Comparison of ENCODE assay signal across 8 cellular contexts in genomic region chr21:33380483-33380998, GRCh38. TPM values are rescaled to one million over a fixed set of nuclear protein-coding genes. Genes with fewer than 3 reads are reported as not detected.
DNase-seq lines count a peak whose midpoint lies in the region; ATAC-seq and TF ChIP-seq lines count a peak whose summit lies in the region.

No MANE protein-coding gene starts in this region.

- CTCF ChIA-PET in OCI-LY7 (lab: Charles Lee; ENCODE audit: unreplicated experiment), result interaction anchor here (0.5 to 1.1 kb wide), 2 partner anchors 24 to 80 kb away, joined by 4 to 6 read pairs; no protein-coding TSS in a partner anchor

- ATAC-seq in GM18498 (IDR thresholded peaks at IDR 0.05; ENCODE audit: unreplicated experiment) (peak; percentile 66), HG02938 (IDR thresholded peaks at IDR 0.05; ENCODE audit: unreplicated experiment) (peak; percentile 32)

- intact Hi-C loops in OCI-LY7 (cut with micrococcal nuclease; ENCODE audit: unreplicated experiment), result no loop called here
- intact Hi-C loops in esophagus squamous epithelium (cut with DNase I), result no loop called here

- TF ChIP-seq CTCF in OCI-LY7 (conservative IDR thresholded peaks at IDR 0.05; ENCODE audit: low read length), result no peak
- no peak for TF ChIP-seq CTCF in esophagus squamous epithelium (IDR thresholded peaks at IDR 0.05)
- no peak for TF ChIP-seq CTCF in suprapubic skin (IDR thresholded peaks at IDR 0.05)

- no TSS peak for BruUV-seq in OCI-LY7 (replicated peaks; lab: Mats Ljungman, UMichigan)

- H3K9me2 ChIP-seq in OCI-LY7 (ENCODE audit: insufficient read depth, low read length), result no peaks in the 10 kb centered on the region

- H3K79me2 ChIP-seq in OCI-LY7 (ENCODE audit: insufficient read depth, low read depth, low read length), result no peaks in the 10 kb centered on the region; the same call in 1 of the 2 replicates

- H4K20me1 ChIP-seq in OCI-LY7 (ENCODE audit: insufficient read depth, low read length), result no peaks in the 10 kb centered on the region

- 9 to 11% methylated on average over 6 to 11 of the region's 11 CpGs for WGBS in esophagus squamous epithelium, 2 donors
- WGBS in suprapubic skin, result 11% methylated on average over 11 of the region's 11 CpGs

- no peak for TF ChIP-seq EP300 in suprapubic skin (IDR thresholded peaks at IDR 0.05)

- POLR2A ChIA-PET in OCI-LY7 (lab: Charles Lee), result interaction anchor here (0.9 to 1.5 kb wide), 6 partner anchors 16 to 99 kb away, joined by 3 to 8 read pairs (median 3); no protein-coding TSS in a partner anchor

- H3K36me3 ChIP-seq in OCI-LY7 (ENCODE audit: insufficient read depth, low read length) (no peaks in the 10 kb centered on the region), esophagus squamous epithelium (no peaks in the 10 kb centered on the region), suprapubic skin (no peaks in the 10 kb centered on the region)

- H3K9me3 ChIP-seq in OCI-LY7 (ENCODE audit: low read length), result no peaks in the 10 kb centered on the region
- H3K9me3 ChIP-seq in esophagus squamous epithelium, result no peaks in the 10 kb centered on the region
- H3K9me3 ChIP-seq in suprapubic skin, result no peaks in the 10 kb centered on the region

- H3K27ac ChIP-seq in OCI-LY7 (ENCODE audit: low read depth, low read length, poor library complexity, severe bottlenecking) (peak overlapping the region; percentile 99), esophagus squamous epithelium (peak overlapping the region; percentile 88 to 90 (median 90)), suprapubic skin (peak overlapping the region; percentile 95)

- peak overlapping the region; percentile 66 for H2AFZ ChIP-seq in OCI-LY7 (ENCODE audit: low read length)

- DNase-seq in OCI-LY7 (ENCODE audit: low spot score) (peak; percentile 71), activated T-cell treated with anti-CD3 and anti-CD28 coated beads for 48 hours (ENCODE audit: low read depth) (peak; percentile 84), esophagus squamous epithelium (lab: John Stamatoyannopoulos, UW) (peak; percentile 86), non-pigmented ciliary epithelial cell (ENCODE audit: low read depth) (peak; percentile 86), suprapubic skin (ENCODE audit: low spot score in 2 of 2) (peak; percentile 93 to 96), NCI-H526 (lab: John Stamatoyannopoulos, UW) (no peak)

- H3K27me3 ChIP-seq in esophagus squamous epithelium (no peaks in the 10 kb centered on the region), suprapubic skin (no peaks in the 10 kb centered on the region)

- TF ChIP-seq POLR2A in esophagus squamous epithelium (IDR thresholded peaks at IDR 0.05) (peak in 2 of 4 donors; percentile 40 to 60), suprapubic skin (IDR thresholded peaks at IDR 0.05) (no peak)

- peaks cover 92% of the 10 kb centered on the region for H3K4me1 ChIP-seq in OCI-LY7 (ENCODE audit: insufficient read depth, low read length, poor library complexity, severe bottlenecking)
- peaks cover 23 to 68% (median 47%) of the 10 kb centered on the region in 3 donors for H3K4me1 ChIP-seq in esophagus squamous epithelium
- peaks cover 57% of the 10 kb centered on the region for H3K4me1 ChIP-seq in suprapubic skin

- peak overlapping the region; percentile 99 for H3K4me2 ChIP-seq in OCI-LY7 (ENCODE audit: low read length)

- H3K4me3 ChIP-seq in OCI-LY7 (ENCODE audit: low read depth, low read length, poor library complexity, severe bottlenecking) (peak overlapping the region; percentile 3), esophagus squamous epithelium (peak overlapping the region in 1 of 4 donors; percentile 22), suprapubic skin (no peak overlapping the region)

RNA-seq across cellular contexts. Expression of gene IFNGR2, which starts 22.7 kb away (rescaled TPM):
- total RNA-seq in OCI-LY7 (2014; rRNA removed; shearing (Covaris generic)), result 61.0 and 86.9 TPM in 2 replicates
- total RNA-seq in OCI-LY7 (2022) (70.2 and 83.5 TPM in 2 replicates), esophagus squamous epithelium (10 to 100 TPM; 43.0 to 65.6 (median 61.1) TPM), suprapubic skin (10 to 100 TPM; 47.0 to 75.5 (median 61.0) TPM)

RNA-seq across cellular contexts. Expression of gene IFNAR1, which starts 55.8 kb away (rescaled TPM):
- total RNA-seq in OCI-LY7 (2014; rRNA removed; shearing (Covaris generic)), result 17.0 and 18.1 TPM in 2 replicates
- total RNA-seq in OCI-LY7 (2022), result 60.8 and 65.2 TPM in 2 replicates
- total RNA-seq in esophagus squamous epithelium, result 10 to 100 TPM; 12.4 to 19.3 (median 15.5) TPM
- 10 to 100 TPM; 15.9 to 37.3 (median 22.6) TPM for total RNA-seq in suprapubic skin

Comparison
In these comparisons a context has a peak if more than half of its experiments do, and no peak if none do; other contexts are left out.
1. DNase-seq: peak in OCI-LY7 (single experiment), activated T-cell treated with anti-CD3 and anti-CD28 coated beads for 48 hours (single experiment), esophagus squamous epithelium (single experiment), non-pigmented ciliary epithelial cell (single experiment) and suprapubic skin (2 of 2); none in NCI-H526 (0 of 2).
2. Peak in every context shown above with its lines, with median percentiles within 50 percentile points of each other: H3K27ac ChIP-seq.